8 cellular contexts compared by ENCODE assay signal in genomic region chr6:33321227-33321626, GRCh38. TPM values are rescaled to one million over a fixed set of nuclear protein-coding genes. Genes with fewer than 3 reads are reported as not detected.
A peak's percentile ranks its signal among the peaks of the same experiment; 100 is the strongest.
DNase-seq lines count a peak whose midpoint lies in the region; ATAC-seq, FAIRE-seq and TF ChIP-seq lines count a peak whose summit lies in the region.

No MANE protein-coding gene starts in this region.

- POLR2A ChIA-PET in A549 (lab: Yijun Ruan, JAX) = no interaction called here

- ATAC-seq in A549 = no peak
- ATAC-seq in HG03469 (IDR thresholded peaks at IDR 0.05; ENCODE audit: unreplicated experiment) = no peak
- no peak for ATAC-seq in GM18858 (IDR thresholded peaks at IDR 0.05; ENCODE audit: unreplicated experiment)
- ATAC-seq in HG02852 (IDR thresholded peaks at IDR 0.05; ENCODE audit: unreplicated experiment) = no peak

- H3K27ac ChIP-seq in A549 (peak overlapping the region in 1 of 2 experiments; percentile 97; a peak in 3 of 6 replicates), ascending aorta (peak overlapping the region; percentile 89 to 93), muscle layer of duodenum (ENCODE audit: low read length) (peak overlapping the region; percentile 58)

- DNase-seq in A549 (ENCODE audit: low read depth in 1 of 2, low spot score in 1 of 2) (no peak), HFF-Myc (ENCODE audit: extremely low read depth, low read depth) (no peak), ascending aorta (ENCODE audit: low spot score in 2 of 2) (no peak), SHP77 treated with DMSO at 0.1 percent for 48 hours (lab: John Stamatoyannopoulos, UW) (no peak)

- H3K4me1 ChIP-seq in A549 = peaks cover 39% of the 10 kb centered on the region
- H3K4me1 ChIP-seq in ascending aorta = peaks cover 27 to 48% of the 10 kb centered on the region in 2 donors
- H3K4me1 ChIP-seq in muscle layer of duodenum (ENCODE audit: control insufficient read depth in 1 of 2, insufficient read depth in 2 of 2, low read length in 2 of 2) = peaks cover 29 to 52% of the 10 kb centered on the region in 2 donors

- TF ChIP-seq POLR2A in A549 (IDR thresholded peaks at IDR 0.05; ENCODE audit: low read length) = no peak

- TF ChIP-seq EP300 in A549 (IDR thresholded peaks at IDR 0.05) = no peak

- TF ChIP-seq CTCF in A549 (IDR thresholded peaks at IDR 0.05) (no peak), HFF-Myc (IDR thresholded peaks at IDR 0.05; ENCODE audit: low read depth, low read length, missing control alignments) (no peak), ascending aorta (IDR thresholded peaks at IDR 0.05) (no peak)

- H3K9me3 ChIP-seq in A549 (no peaks in the 10 kb centered on the region), ascending aorta (no peaks in the 10 kb centered on the region), muscle layer of duodenum (ENCODE audit: control insufficient read depth in 1 of 2, low read length in 2 of 2) (no peaks in the 10 kb centered on the region)

- 96% methylated on average over 8 of the region's 9 CpGs for WGBS in A549 (ENCODE audit: missing lambda C conversion rate)

- intact Hi-C loops in ascending aorta (cut with DNase I) = no loop called here

- H3K4me2 ChIP-seq in A549 = peak overlapping the region; percentile 98

- no peak for FAIRE-seq in A549 (lab: Jason Lieb, UNC)

- no peak for TF ChIP-seq RAD21 in A549 (conservative IDR thresholded peaks at IDR 0.05 in 1 of 2, IDR thresholded peaks at IDR 0.05 in 1 of 2)

- H3K27me3 ChIP-seq in ascending aorta (no peaks in the 10 kb centered on the region), muscle layer of duodenum (ENCODE audit: low read depth, low read length) (no peaks in the 10 kb centered on the region)

- CTCF ChIA-PET in A549 (lab: Yijun Ruan, JAX) = interaction anchor here (1.0 to 1.1 kb wide), 2 partner anchors 63 to 98 kb away, joined by 3 to 5 read pairs; no protein-coding TSS in a partner anchor

- H3K4me3 ChIP-seq in A549 = no peak overlapping the region
- H3K4me3 ChIP-seq in HFF-Myc (replicated peaks; ENCODE audit: low read depth, low read length) = peak overlapping the region; percentile 85
- H3K4me3 ChIP-seq in ascending aorta = peak overlapping the region; percentile 81 to 85
- peak overlapping the region; percentile 72 to 89 for H3K4me3 ChIP-seq in muscle layer of duodenum (ENCODE audit: low read depth in 1 of 2, low read length in 2 of 2)

- peaks cover 17 to 28% of the 10 kb centered on the region in 2 donors for H3K36me3 ChIP-seq in ascending aorta
- H3K36me3 ChIP-seq in muscle layer of duodenum (ENCODE audit: control insufficient read depth in 1 of 2, insufficient read depth in 2 of 2, low read length in 2 of 2) = peaks cover 18 to 30% of the 10 kb centered on the region in 2 donors

TF ChIP-seq in A549, 52 proteins besides CTCF, POLR2A, EP300 and RAD21 (continues in another document):
- TF ChIP-seq PBX3 (IDR thresholded peaks at IDR 0.05) = no peak
- TF ChIP-seq ELK1 (IDR thresholded peaks at IDR 0.05; ENCODE audit: low read depth, low read length) = no peak
- TF ChIP-seq ATOH8 (CRISPR knock-in tag; IDR thresholded peaks at IDR 0.05; ENCODE audit: low read depth) = no peak
- no peak for TF ChIP-seq ZSCAN20 (CRISPR knock-in tag; IDR thresholded peaks at IDR 0.05)
- no peak for TF ChIP-seq EHMT2 (IDR thresholded peaks at IDR 0.05; ENCODE audit: low read depth)
- no peak for TF ChIP-seq FOSB (CRISPR knock-in tag; IDR thresholded peaks at IDR 0.05)
- no peak for TF ChIP-seq PHF8 (IDR thresholded peaks at IDR 0.05; ENCODE audit: borderline replicate concordance, low read depth)
- TF ChIP-seq SMC3 (IDR thresholded peaks at IDR 0.05) = no peak
- TF ChIP-seq ZFP36 (IDR thresholded peaks at IDR 0.05; ENCODE audit: borderline replicate concordance, partially characterized antibody) = no peak
- no peak for TF ChIP-seq HEYL (CRISPR knock-in tag; IDR thresholded peaks at IDR 0.05)
- TF ChIP-seq KDM5A (IDR thresholded peaks at IDR 0.05) = no peak
- TF ChIP-seq HOXB5 (CRISPR knock-in tag; IDR thresholded peaks at IDR 0.05) = no peak
- no peak for TF ChIP-seq CBX2 (IDR thresholded peaks at IDR 0.05; ENCODE audit: borderline replicate concordance, low read depth)
- TF ChIP-seq JUNB (IDR thresholded peaks at IDR 0.05) = no peak
- no peak for TF ChIP-seq FOXS1 (CRISPR knock-in tag; IDR thresholded peaks at IDR 0.05)
- TF ChIP-seq CHD2 (IDR thresholded peaks at IDR 0.05; ENCODE audit: low read length, partially characterized antibody) = no peak
- TF ChIP-seq BHLHE40 (IDR thresholded peaks at IDR 0.05; ENCODE audit: low read depth, low read length) = no peak
- TF ChIP-seq EHF (CRISPR knock-in tag; IDR thresholded peaks at IDR 0.05) = no peak

RNA-seq across cellular contexts. Expression of gene DAXX, which starts 1.5 kb away (rescaled TPM):
- polyA plus RNA-seq in A549 (2011; rRNA removed) = 20.3 and 24.4 TPM in 2 replicates
- polyA plus RNA-seq in A549 (2012; cell fraction: cytosol; rRNA removed) = 20.8 and 24.2 TPM in 2 replicates
- polyA plus RNA-seq in A549 (2012; cell fraction: nucleus; rRNA removed) = 28.5 and 36.9 TPM in 2 replicates
- polyA plus RNA-seq in A549 (2017; fragmentation: RNase III; extraction: RNeasy Plus Mini Kit Qiagen cat#74134 plus additional on column Dnase treatment) = 34.5 to 45.8 TPM (median 41.3 TPM) in 3 replicates
- 11.9 and 15.5 TPM in 2 replicates for polyA minus RNA-seq in A549 (2011; rRNA and poly(A)+ RNA removed)
- 44.8 TPM for total RNA-seq in ascending aorta

RNA-seq across cellular contexts. Expression of gene ZBTB22, which starts 3.7 kb away (rescaled TPM):
- polyA plus RNA-seq in A549 (2011; rRNA removed) (3.2 and 4.2 TPM in 2 replicates), A549 (2017; fragmentation: RNase III; extraction: RNeasy Plus Mini Kit Qiagen cat#74134 plus additional on column Dnase treatment) (5.1 to 8.4 TPM (median 8.3 TPM) in 3 replicates)
- 4.4 and 5.3 TPM in 2 replicates for polyA plus RNA-seq in A549 (2012; cell fraction: cytosol; rRNA removed)
- 6.0 TPM in 2 replicates for polyA plus RNA-seq in A549 (2012; cell fraction: nucleus; rRNA removed)
- 10.9 and 11.5 TPM in 2 replicates for polyA minus RNA-seq in A549 (2011; rRNA and poly(A)+ RNA removed)
- total RNA-seq in ascending aorta = 35.5 TPM

RNA-seq across cellular contexts. Expression of gene TAPBP, which starts 7.3 kb away (rescaled TPM):
- polyA plus RNA-seq in A549 (2011; rRNA removed) = 16.8 and 17.1 TPM in 2 replicates
- polyA plus RNA-seq in A549 (2012; cell fraction: cytosol; rRNA removed) = 23.3 and 33.8 TPM in 2 replicates
- polyA plus RNA-seq in A549 (2012; cell fraction: nucleus; rRNA removed) = 57.4 and 67.0 TPM in 2 replicates
- polyA plus RNA-seq in A549 (2017; fragmentation: RNase III; extraction: RNeasy Plus Mini Kit Qiagen cat#74134 plus additional on column Dnase treatment) = 32.2 to 40.0 TPM (median 37.5 TPM) in 3 replicates
- polyA minus RNA-seq in A549 (2011; rRNA and poly(A)+ RNA removed) = 21.7 and 26.9 TPM in 2 replicates
- total RNA-seq in ascending aorta = 185 TPM

RNA-seq across cellular contexts. Expression of gene RGL2, which starts 22.5 kb away (rescaled TPM):
- 11.6 and 12.9 TPM in 2 replicates for polyA plus RNA-seq in A549 (2011; rRNA removed)
- 8.7 and 10.9 TPM in 2 replicates for polyA plus RNA-seq in A549 (2012; cell fraction: cytosol; rRNA removed)
- polyA plus RNA-seq in A549 (2012; cell fraction: nucleus; rRNA removed) = 47.0 and 55.1 TPM in 2 replicates
- 9.6 to 13.9 TPM (median 12.9 TPM) in 3 replicates for polyA plus RNA-seq in A549 (2017; fragmentation: RNase III; extraction: RNeasy Plus Mini Kit Qiagen cat#74134 plus additional on column Dnase treatment)
- 16.9 and 19.8 TPM in 2 replicates for polyA minus RNA-seq in A549 (2011; rRNA and poly(A)+ RNA removed)
- 63.9 TPM for total RNA-seq in ascending aorta

RNA-seq across cellular contexts. Expression of gene PFDN6, which starts 31.8 kb away (rescaled TPM):
- polyA plus RNA-seq in A549 (2011; rRNA removed) (61.2 and 84.6 TPM in 2 replicates), A549 (2017; fragmentation: RNase III; extraction: RNeasy Plus Mini Kit Qiagen cat#74134 plus additional on column Dnase treatment) (117 to 138 TPM (median 120 TPM) in 3 replicates)
- 69.9 and 83.4 TPM in 2 replicates for polyA plus RNA-seq in A549 (2012; cell fraction: cytosol; rRNA removed)
- polyA plus RNA-seq in A549 (2012; cell fraction: nucleus; rRNA removed) = 22.3 and 45.7 TPM in 2 replicates
- 10.0 and 12.7 TPM in 2 replicates for polyA minus RNA-seq in A549 (2011; rRNA and poly(A)+ RNA removed)
- total RNA-seq in ascending aorta = 11.3 TPM
